ENCODE assay signal across 8 cellular contexts in genomic region chr1:6701437-6702153, GRCh38. TPM values are rescaled to one million over a fixed set of nuclear protein-coding genes. Genes with fewer than 3 reads are reported as not detected.
DNase-seq lines count a peak whose midpoint lies in the region; ATAC-seq and TF ChIP-seq lines count a peak whose summit lies in the region.

TSS of gene DNAJC11 (minus strand) at chr1:6701816. CDS start at chr1:6701800, 16 bp downstream.

- H3K4me2 ChIP-seq in PC-9 = peak within 1 kb of the TSS; percentile 80

- H3K79me2 ChIP-seq in PC-9 (ENCODE audit: low read depth) = peaks cover 35% of the 10 kb centered on the region

- H3K9me2 ChIP-seq in PC-9 (ENCODE audit: insufficient read depth) = no peaks in the 10 kb centered on the region

- H3K4me3 ChIP-seq in PC-9 (peak within 1 kb of the TSS; percentile 81), esophagus muscularis mucosa (peak within 1 kb of the TSS; percentile 87 to 99 (median 96)), muscle layer of duodenum (ENCODE audit: low read depth in 1 of 2, low read length in 2 of 2) (peak within 1 kb of the TSS; percentile 93 to 100)

- H3K36me3 ChIP-seq in PC-9 (ENCODE audit: low read depth) (no peaks in the 10 kb centered on the region), esophagus muscularis mucosa (peaks cover 0 to 4% (median under 1%) of the 10 kb centered on the region in 4 donors), muscle layer of duodenum (ENCODE audit: control insufficient read depth in 1 of 2, insufficient read depth in 2 of 2, low read length in 2 of 2) (no peaks in the 10 kb centered on the region)

- no peaks in the 10 kb centered on the region for H3K9me3 ChIP-seq in PC-9 (ENCODE audit: insufficient read depth, low read depth)
- H3K9me3 ChIP-seq in esophagus muscularis mucosa = no peaks in the 10 kb centered on the region
- H3K9me3 ChIP-seq in muscle layer of duodenum (ENCODE audit: control insufficient read depth in 1 of 2, low read length in 2 of 2) = no peaks in the 10 kb centered on the region

- TF ChIP-seq CTCF in PC-9 (conservative IDR thresholded peaks at IDR 0.05) = peak; percentile 48; the same call in 1 of the 2 replicates
- peak in 2 of 3 experiments; percentile 95 to 99 for TF ChIP-seq CTCF in esophagus muscularis mucosa (IDR thresholded peaks at IDR 0.05)

- DNase-seq in DMS53 treated with DMSO at 0.1 percent for 48 hours (lab: John Stamatoyannopoulos, UW; ENCODE audit: unreplicated experiment) = peak; percentile 66
- DNase-seq in PC-9 = peak; percentile 64 to 89
- peak; percentile 86 for DNase-seq in activated T-cell treated with anti-CD3 and anti-CD28 coated beads, Interleukin-2, amount 50 U/mL, for 4 hours
- DNase-seq in esophagus muscularis mucosa (ENCODE audit: extremely low spot score) = peak; percentile 94
- DNase-seq in stimulated activated CD8-positive, alpha-beta memory T cell treated with anti-CD3 and anti-CD28 coated beads, Interleukin-7, amount 100 ng/mL, for 4 hours (ENCODE audit: low read depth in 2 of 2) = peak; percentile 80 to 84

- CTCF ChIA-PET in PC-9 (lab: Charles Lee) = interaction anchor here (0.7 to 0.9 kb wide), 2 partner anchors 83 to 163 kb away, joined by 6 to 13 read pairs; partner anchors contain the start of gene CAMTA1

- no peaks in the 10 kb centered on the region for H3K27me3 Mint-ChIP-seq in activated T-cell treated with anti-CD3 and anti-CD28 coated beads, Interleukin-2, amount 50 U/mL, for 4 hours (ENCODE audit: low read depth)

- H3F3A ChIP-seq in PC-9 (ENCODE audit: insufficient read depth, low read depth) = no peaks in the 10 kb centered on the region

- POLR2A ChIA-PET in PC-9 (lab: Charles Lee; ENCODE audit: unreplicated experiment) = interaction anchor here (0.6 to 0.7 kb wide), 3 partner anchors 35 to 1377 kb away, joined by 3 to 6 read pairs (median 4); no protein-coding TSS in a partner anchor

- TF ChIP-seq POLR2A in esophagus muscularis mucosa (IDR thresholded peaks at IDR 0.05; ENCODE audit: low read depth) = no peak

- no peaks in the 10 kb centered on the region for H3K9me3 Mint-ChIP-seq in activated T-cell treated with anti-CD3 and anti-CD28 coated beads, Interleukin-2, amount 50 U/mL, for 4 hours

- no peaks in the 10 kb centered on the region for H3K36me3 Mint-ChIP-seq in activated T-cell treated with anti-CD3 and anti-CD28 coated beads, Interleukin-2, amount 50 U/mL, for 4 hours (ENCODE audit: insufficient read depth)

- H3K4me3 Mint-ChIP-seq in activated T-cell treated with anti-CD3 and anti-CD28 coated beads, Interleukin-2, amount 50 U/mL, for 4 hours = peak within 1 kb of the TSS; percentile 90

- 0 out of 2 replicates have a peak, but pooled peaks cover 10% of the 10 kb centered on the region for H4K20me1 ChIP-seq in PC-9 (ENCODE audit: insufficient read depth)

- intact Hi-C loops in PC-9 (cut with micrococcal nuclease; ENCODE audit: unreplicated experiment) (no loop called here), esophagus muscularis mucosa (cut with DNase I) (no loop called here)

- TF ChIP-seq EP300 in Ishikawa (IDR thresholded peaks at IDR 0.05; ENCODE audit: borderline replicate concordance) (peak; percentile 25; the same call in 1 of the 2 replicates), esophagus muscularis mucosa (IDR thresholded peaks at IDR 0.05) (no peak)

- no peak within 1 kb of the TSS for H3K27ac ChIP-seq in PC-9
- H3K27ac ChIP-seq in esophagus muscularis mucosa (replicated peaks in 1 of 4) = peak within 1 kb of the TSS; percentile 81 to 91 (median 86)
- H3K27ac ChIP-seq in muscle layer of duodenum (ENCODE audit: low read length) = peak within 1 kb of the TSS; percentile 79

- peak; percentile 91 for ATAC-seq in GM21576 (IDR thresholded peaks at IDR 0.05; ENCODE audit: unreplicated experiment)
- peak; percentile 97 for ATAC-seq in activated T-cell treated with anti-CD3 and anti-CD28 coated beads, Interleukin-2, amount 50 U/mL, for 4 hours

- no peaks in the 10 kb centered on the region; the same call in 1 of the 2 replicates for H3K27me3 ChIP-seq in PC-9 (ENCODE audit: insufficient read depth, low read depth)
- no peaks in the 10 kb centered on the region for H3K27me3 ChIP-seq in esophagus muscularis mucosa
- no peaks in the 10 kb centered on the region for H3K27me3 ChIP-seq in muscle layer of duodenum (ENCODE audit: low read depth, low read length)

- under 1% methylated on average over 26 of the region's 80 CpGs for WGBS in esophagus muscularis mucosa

- peak within 1 kb of the TSS; percentile 77 for H2AFZ ChIP-seq in PC-9

- TF ChIP-seq RAD21 in Ishikawa (IDR thresholded peaks at IDR 0.05; ENCODE audit: low read depth) = no peak

- peaks cover 21% of the 10 kb centered on the region for H3K4me1 Mint-ChIP-seq in activated T-cell treated with anti-CD3 and anti-CD28 coated beads, Interleukin-2, amount 50 U/mL, for 4 hours (ENCODE audit: low read depth)

- TSS peak; percentile 37 for BruUV-seq in PC-9 (replicated peaks; lab: Mats Ljungman, UMichigan)

- H3K4me1 ChIP-seq in PC-9 (replicated peaks; ENCODE audit: insufficient read depth) = 0 out of 2 replicates have a peak, but pooled peaks cover 6% of the 10 kb centered on the region
- H3K4me1 ChIP-seq in esophagus muscularis mucosa = peaks cover 21 to 50% (median 33%) of the 10 kb centered on the region in 4 donors
- H3K4me1 ChIP-seq in muscle layer of duodenum (ENCODE audit: control insufficient read depth in 1 of 2, insufficient read depth in 2 of 2, low read length in 2 of 2) = peaks cover 9 to 42% of the 10 kb centered on the region in 2 donors

TF ChIP-seq in Ishikawa, 13 proteins besides CTCF, POLR2A, EP300 and RAD21:
- 0 out of 2 replicates have a peak, but pooled peaks have one; percentile 25 for TF ChIP-seq CREB1 (IDR thresholded peaks at IDR 0.05; ENCODE audit: low read depth)
- TF ChIP-seq MAX (IDR thresholded peaks at IDR 0.05) = peak; percentile 99
- no peak for TF ChIP-seq TEAD4 (IDR thresholded peaks at IDR 0.05)
- TF ChIP-seq REST (IDR thresholded peaks at IDR 0.05; ENCODE audit: low read depth) = no peak; the same call in 1 of the 2 replicates
- peak; percentile 96 for TF ChIP-seq TAF1 (IDR thresholded peaks at IDR 0.05; ENCODE audit: low read depth)
- TF ChIP-seq USF1 (IDR thresholded peaks at IDR 0.05) = peak; percentile 48
- peak; percentile 99 for TF ChIP-seq YY1 (IDR thresholded peaks at IDR 0.05; ENCODE audit: low read depth)
- no peak for TF ChIP-seq ZBTB7A (IDR thresholded peaks at IDR 0.05; ENCODE audit: low read depth)
- TF ChIP-seq CEBPB (IDR thresholded peaks at IDR 0.05) = no peak
- TF ChIP-seq EGR1 (IDR thresholded peaks at IDR 0.05) = peak; percentile 78
- peak; percentile 81 for TF ChIP-seq TCF12 (IDR thresholded peaks at IDR 0.05; ENCODE audit: low read depth)
- TF ChIP-seq NFIC (IDR thresholded peaks at IDR 0.05) = peak; percentile 24; the same call in 1 of the 2 replicates
- TF ChIP-seq FOXM1 (IDR thresholded peaks at IDR 0.05; ENCODE audit: borderline replicate concordance, low read depth) = no peak

RNA-seq across cellular contexts. Expression of gene DNAJC11, which starts in this region (rescaled TPM):
- 49.2 and 52.8 TPM in 2 replicates for total RNA-seq in PC-9 (2021)
- 10 to 100 TPM; 84.7 to 99.7 (median 92.8) TPM for total RNA-seq in activated T-cell treated with anti-CD3 and anti-CD28 coated beads, Interleukin-2, amount 50 U/mL, for 4 hours
- 10 to 100 TPM; 19.4 to 37.8 (median 29.0) TPM for total RNA-seq in esophagus muscularis mucosa
